12 cellular contexts compared by ENCODE assay signal in genomic region chr20:5074050-5074674, GRCh38. TPM values are rescaled to one million over a fixed set of nuclear protein-coding genes. Genes with fewer than 3 reads are reported as not detected.
DNase-seq lines count a peak whose midpoint lies in the region; ATAC-seq and TF ChIP-seq lines count a peak whose summit lies in the region.
"Had no signal": no experiment of that assay in that cellular context is flagged by ENCODE, and none has a peak within 500 bp of the region (broad histone marks: within the 10 kb centered on the region; RNA-seq: fewer than 3 reads in every experiment).

No MANE protein-coding gene starts in this region.

- no peak for TF ChIP-seq CTCF in MM.1S (IDR thresholded peaks at IDR 0.05; ENCODE audit: low read length)

- H3K27me3 ChIP-seq in MM.1S (replicated peaks; ENCODE audit: insufficient read depth, low read length): no peaks in the 10 kb centered on the region
- no peaks in the 10 kb centered on the region for H3K27me3 ChIP-seq in naive thymus-derived CD4-positive, alpha-beta T cell (ENCODE audit: control insufficient read depth in 2 of 2, insufficient read depth in 2 of 2, low read length in 2 of 2)
- H3K27me3 ChIP-seq: pancreas, testis had no signal

- H2AFZ ChIP-seq in MM.1S (ENCODE audit: low read length): no peak overlapping the region

- H3F3A ChIP-seq in MM.1S (ENCODE audit: insufficient read depth, low read length): peaks cover 18% of the 10 kb centered on the region

- H3K9me3 Mint-ChIP-seq in activated naive CD8-positive, alpha-beta T cell treated with anti-CD3 and anti-CD28 coated beads, Interleukin-2, amount 50 U/mL, for 24 hours: no peaks in the 10 kb centered on the region
- H3K9me3 Mint-ChIP-seq in naive thymus-derived CD4-positive, alpha-beta T cell: no peaks in the 10 kb centered on the region

- H3K4me1 Mint-ChIP-seq in activated naive CD8-positive, alpha-beta T cell treated with anti-CD3 and anti-CD28 coated beads, Interleukin-2, amount 50 U/mL, for 24 hours: peaks cover 25% of the 10 kb centered on the region
- peaks cover 17 to 48% (median 17%) of the 10 kb centered on the region in 7 donors for H3K4me1 Mint-ChIP-seq in naive thymus-derived CD4-positive, alpha-beta T cell

- no peaks in the 10 kb centered on the region for H3K27me3 Mint-ChIP-seq in activated naive CD8-positive, alpha-beta T cell treated with anti-CD3 and anti-CD28 coated beads, Interleukin-2, amount 50 U/mL, for 24 hours
- no peaks in the 10 kb centered on the region for H3K27me3 Mint-ChIP-seq in naive thymus-derived CD4-positive, alpha-beta T cell

- H3K9me2 ChIP-seq in MM.1S (replicated peaks; ENCODE audit: insufficient read depth, low read length): no peaks in the 10 kb centered on the region

- CTCF ChIA-PET in naive thymus-derived CD4-positive, alpha-beta T cell (lab: Charles Lee): no interaction called here

- H3K4me3 ChIP-seq in MM.1S (ENCODE audit: low read length): no peak overlapping the region
- no peak overlapping the region for H3K4me3 ChIP-seq in naive thymus-derived CD4-positive, alpha-beta T cell (ENCODE audit: low read length)
- H3K4me3 ChIP-seq: pancreas, testis had no signal

- H3K27ac ChIP-seq in MM.1S (ENCODE audit: low read length): no peak overlapping the region
- H3K27ac ChIP-seq in naive thymus-derived CD4-positive, alpha-beta T cell (ENCODE audit: low read depth, low read length): no peak overlapping the region

- H4K20me1 ChIP-seq in MM.1S (ENCODE audit: insufficient read depth, low read length): no peaks in the 10 kb centered on the region

- no peaks in the 10 kb centered on the region for H3K79me2 ChIP-seq in MM.1S (ENCODE audit: low read length)

- H3K4me1 ChIP-seq in MM.1S (ENCODE audit: low read length): peaks cover 36% of the 10 kb centered on the region
- H3K4me1 ChIP-seq in naive thymus-derived CD4-positive, alpha-beta T cell (ENCODE audit: control insufficient read depth in 2 of 2, insufficient read depth in 2 of 2, low read length in 2 of 2): peaks cover 12 to 19% of the 10 kb centered on the region in 2 donors

- intact Hi-C loops in naive thymus-derived CD4-positive, alpha-beta T cell (cut with micrococcal nuclease): no loop called here

- H3K27ac Mint-ChIP-seq in activated naive CD8-positive, alpha-beta T cell treated with anti-CD3 and anti-CD28 coated beads, Interleukin-2, amount 50 U/mL, for 24 hours: peak overlapping the region; percentile 8
- peak overlapping the region in 8 of 9 donors; percentile 3 to 57 (median 34) for H3K27ac Mint-ChIP-seq in naive thymus-derived CD4-positive, alpha-beta T cell

- POLR2A ChIA-PET in naive thymus-derived CD4-positive, alpha-beta T cell (lab: Charles Lee): interaction anchor here (0.5 kb wide), 1 partner anchor 924 kb away, joined by 3 read pairs; no protein-coding TSS in a partner anchor

- H3K36me3 Mint-ChIP-seq in activated naive CD8-positive, alpha-beta T cell treated with anti-CD3 and anti-CD28 coated beads, Interleukin-2, amount 50 U/mL, for 24 hours (ENCODE audit: low read depth): no peaks in the 10 kb centered on the region
- peaks cover 0 to 2% (median 0%) of the 10 kb centered on the region in 5 donors for H3K36me3 Mint-ChIP-seq in naive thymus-derived CD4-positive, alpha-beta T cell

- no peak for ATAC-seq in activated naive CD8-positive, alpha-beta T cell treated with anti-CD3 and anti-CD28 coated beads, Interleukin-2, amount 50 U/mL, for 24 hours
- ATAC-seq in naive thymus-derived CD4-positive, alpha-beta T cell: no peak
- ATAC-seq in GM21737 (IDR thresholded peaks at IDR 0.05; ENCODE audit: unreplicated experiment): no peak

- no peak overlapping the region for H3K4me2 ChIP-seq in MM.1S (ENCODE audit: low read depth, low read length)

- no peak overlapping the region for H3K4me3 Mint-ChIP-seq in activated naive CD8-positive, alpha-beta T cell treated with anti-CD3 and anti-CD28 coated beads, Interleukin-2, amount 50 U/mL, for 24 hours
- H3K4me3 Mint-ChIP-seq in naive thymus-derived CD4-positive, alpha-beta T cell: no peak overlapping the region

- H3K9ac ChIP-seq in MM.1S (ENCODE audit: low read length): no peak overlapping the region

- H3K36me3 ChIP-seq in MM.1S (replicated peaks; ENCODE audit: insufficient read depth, low read length): no peaks in the 10 kb centered on the region
- H3K36me3 ChIP-seq in naive thymus-derived CD4-positive, alpha-beta T cell (ENCODE audit: control insufficient read depth in 2 of 3, insufficient read depth in 3 of 3, low read length in 3 of 3): no peaks in the 10 kb centered on the region
- H3K36me3 ChIP-seq: pancreas had no signal

- DNase-seq in GF-D8 (lab: John Stamatoyannopoulos, UW): peak; percentile 83
- DNase-seq in MM.1S: peak; percentile 34
- DNase-seq in activated naive CD8-positive, alpha-beta T cell treated with anti-CD3 and anti-CD28 coated beads, Interleukin-2, amount 50 U/mL, for 24 hours: peak; percentile 11
- DNase-seq in naive thymus-derived CD4-positive, alpha-beta T cell: no peak
- DNase-seq in DMS53 treated with DMSO at 0.1 percent for 48 hours (lab: John Stamatoyannopoulos, UW; ENCODE audit: unreplicated experiment): no peak
- DNase-seq in NCI-H1048 (lab: John Stamatoyannopoulos, UW): no peak
- DNase-seq in stimulated activated CD8-positive, alpha-beta memory T cell treated with anti-CD3 and anti-CD28 coated beads, Interleukin-4, amount 100 ng/mL, for 48 hours: no peak
- DNase-seq: activated naive CD4-positive, alpha-beta T cell; NCI-H1694 had no signal

- no peaks in the 10 kb centered on the region for H3K9me3 ChIP-seq in MM.1S (replicated peaks; ENCODE audit: insufficient read depth, low read length)
- H3K9me3 ChIP-seq in naive thymus-derived CD4-positive, alpha-beta T cell (ENCODE audit: control insufficient read depth in 2 of 3, low read length in 3 of 3): no peaks in the 10 kb centered on the region
- H3K9me3 ChIP-seq: pancreas, testis had no signal

RNA-seq across cellular contexts. Expression of gene TMEM230, which starts 38.7 kb away (rescaled TPM):
- 10 to 100 TPM; 48.5 to 91.7 (median 75.5) TPM for total RNA-seq in naive thymus-derived CD4-positive, alpha-beta T cell
- 100 to 1,000 TPM; 187 to 192 TPM for polyA plus RNA-seq in naive thymus-derived CD4-positive, alpha-beta T cell

RNA-seq across cellular contexts. Expression of gene PCNA, which starts 45.6 kb away (rescaled TPM):
- 100 to 1,000 TPM in 1 of 5 experiments, 10 to 100 TPM in 4; 21.6 to 392 (median 39.3) TPM for total RNA-seq in naive thymus-derived CD4-positive, alpha-beta T cell
- polyA plus RNA-seq in naive thymus-derived CD4-positive, alpha-beta T cell: 10 to 100 TPM; 48.3 to 67.4 TPM

RNA-seq across cellular contexts. Expression of gene CDS2, which starts 52.6 kb away (rescaled TPM):
- total RNA-seq in naive thymus-derived CD4-positive, alpha-beta T cell: 10 to 100 TPM; 48.3 to 58.3 (median 57.8) TPM
- polyA plus RNA-seq in naive thymus-derived CD4-positive, alpha-beta T cell: 10 to 100 TPM; 34.9 to 37.8 TPM

Comparison
In these comparisons a context has a peak if more than half of its experiments do, and no peak if none do; other contexts are left out.
1. DNase-seq: peak in GF-D8 (single experiment), MM.1S (single experiment) and activated naive CD8-positive, alpha-beta T cell treated with anti-CD3 and anti-CD28 coated beads, Interleukin-2, amount 50 U/mL, for 24 hours (single experiment); none in naive thymus-derived CD4-positive, alpha-beta T cell (0 of 9), DMS53 treated with DMSO at 0.1 percent for 48 hours (single experiment), NCI-H1048 (single experiment) and stimulated activated CD8-positive, alpha-beta memory T cell treated with anti-CD3 and anti-CD28 coated beads, Interleukin-4, amount 100 ng/mL, for 48 hours (single experiment).